Comparison of ENCODE assay signal across 27 cellular contexts in genomic region chr5:137567226-137567625, GRCh38.
"Had no signal": no experiment of that assay in that cellular context is flagged by ENCODE, and none has a peak within 500 bp of the region (broad histone marks: within the 10 kb centered on the region; RNA-seq: fewer than 3 reads in every experiment).

No MANE protein-coding gene starts in this region.

- H3K4me3 Mint-ChIP-seq: activated B cell treated with CpG ODN at 0.5 μM for 24 hours; activated CD4-positive, alpha-beta memory T cell treated with anti-CD3 and anti-CD28 coated beads for 36 hours; activated CD4-positive, alpha-beta T cell treated with anti-CD3 and anti-CD28 coated beads, Interleukin-2, amount 10 ng/mL, durations not matched to agents 7 days and 5 days; activated naive CD8-positive, alpha-beta T cell treated with anti-CD3 and anti-CD28 coated beads, Interleukin-2, amount 50 U/mL, for 24 hours; activated T-cell treated with anti-CD3 and anti-CD28 coated beads, Interleukin-2, amount 50 U/mL, for 4 hours; IgD-negative memory B cell; T-cell had no signal

- H3K36me3 ChIP-seq: ascending aorta had no signal

- ATAC-seq: activated naive CD4-positive, alpha-beta T cell treated with anti-CD3 and anti-CD28 coated beads, Interleukin-2, amount 50 U/mL, for 72 hours; activated naive CD8-positive, alpha-beta T cell treated with anti-CD3 and anti-CD28 coated beads, Interleukin-2, amount 50 U/mL, for 24 hours; activated T-cell treated with anti-CD3 and anti-CD28 coated beads, Interleukin-2, amount 50 U/mL, for 4 hours; body of pancreas; T-cell had no signal

- H3K4me1 ChIP-seq: body of pancreas had no signal

- H3K4me1 Mint-ChIP-seq: activated B cell treated with CpG ODN at 0.5 μM for 24 hours; activated CD4-positive, alpha-beta T cell treated with anti-CD3 and anti-CD28 coated beads, Interleukin-2, amount 10 ng/mL, durations not matched to agents 7 days and 5 days had no signal

- H3K27me3 ChIP-seq: ascending aorta, body of pancreas had no signal

- H3K27ac ChIP-seq: ascending aorta, body of pancreas had no signal

- H3K9me3 ChIP-seq: ascending aorta, body of pancreas had no signal

- H3K27ac Mint-ChIP-seq: activated B cell treated with CpG ODN at 0.5 μM for 24 hours; activated CD4-positive, alpha-beta memory T cell treated with anti-CD3 and anti-CD28 coated beads for 36 hours; activated CD4-positive, alpha-beta T cell treated with anti-CD3 and anti-CD28 coated beads, Interleukin-2, amount 10 ng/mL, durations not matched to agents 7 days and 5 days; activated naive CD4-positive, alpha-beta T cell treated with anti-CD3 and anti-CD28 coated beads, Interleukin-2, amount 50 U/mL, for 72 hours; activated naive CD8-positive, alpha-beta T cell treated with anti-CD3 and anti-CD28 coated beads, Interleukin-2, amount 50 U/mL, for 24 hours; IgD-negative memory B cell; T-cell had no signal

- H3K4me3 ChIP-seq: ascending aorta, body of pancreas had no signal

- H3K9me3 Mint-ChIP-seq: activated B cell treated with CpG ODN at 0.5 μM for 24 hours; activated CD4-positive, alpha-beta memory T cell treated with anti-CD3 and anti-CD28 coated beads for 36 hours; activated CD4-positive, alpha-beta T cell treated with anti-CD3 and anti-CD28 coated beads, Interleukin-2, amount 10 ng/mL, durations not matched to agents 7 days and 5 days; activated naive CD4-positive, alpha-beta T cell treated with anti-CD3 and anti-CD28 coated beads, Interleukin-2, amount 50 U/mL, for 72 hours; activated naive CD8-positive, alpha-beta T cell treated with anti-CD3 and anti-CD28 coated beads, Interleukin-2, amount 50 U/mL, for 24 hours; activated T-cell treated with anti-CD3 and anti-CD28 coated beads, Interleukin-2, amount 50 U/mL, for 4 hours; IgD-negative memory B cell; T-cell had no signal

- DNase-seq: activated B cell treated with CpG ODN at 0.5 μM for 24 hours; activated CD4-positive, alpha-beta memory T cell treated with anti-CD3 and anti-CD28 coated beads for 36 hours; activated CD4-positive, alpha-beta T cell treated with anti-CD3 and anti-CD28 coated beads, Interleukin-2, amount 10 ng/mL, durations not matched to agents 7 days and 5 days; activated CD8-positive, alpha-beta memory T cell treated with anti-CD3 and anti-CD28 coated beads for 24 hours; activated effector memory CD4-positive, alpha-beta T cell treated with anti-CD3 and anti-CD28 coated beads, Interleukin-2, amount 50 U/mL, for 16 hours; activated naive CD4-positive, alpha-beta T cell treated with Interleukin-2 at 50 U/mL for 16 hours; activated naive CD8-positive, alpha-beta T cell treated with anti-CD3 and anti-CD28 coated beads, Interleukin-2, amount 50 U/mL, for 24 hours; activated T-cell treated with anti-CD3 and anti-CD28 coated beads, Interleukin-2, amount 50 U/mL, for 4 hours; amniotic stem cell; body of pancreas; KG1; NCI-H1048; NCI-H1417 treated with DMSO at 0.1 percent for 48 hours; NCI-H1694; NCI-H2081; NCI-H2171; NCI-H2227 treated with DMSO at 0.1 percent for 48 hours; NCI-H446 treated with DMSO at 0.1 percent for 48 hours; NCI-H526; NCI-H82; SHP77 treated with DMSO at 0.1 percent for 48 hours; T-cell; T-helper 2 cell; T1000 had no signal

- H3K36me3 Mint-ChIP-seq: activated CD4-positive, alpha-beta memory T cell treated with anti-CD3 and anti-CD28 coated beads for 36 hours; activated naive CD4-positive, alpha-beta T cell treated with anti-CD3 and anti-CD28 coated beads, Interleukin-2, amount 50 U/mL, for 72 hours; IgD-negative memory B cell; T-cell had no signal
